ENCODE assay signal across 8 cellular contexts in genomic region chr15:50908209-50909043, GRCh38. TPM values are rescaled to one million over a fixed set of nuclear protein-coding genes. Genes with fewer than 3 reads are reported as not detected.
DNase-seq lines count a peak whose midpoint lies in the region; ATAC-seq and TF ChIP-seq lines count a peak whose summit lies in the region.

TSS of gene AP4E1 (plus strand) at chr15:50908683. CDS start at chr15:50908779, 96 bp downstream.

- no peaks in the 10 kb centered on the region for H3K9me3 Mint-ChIP-seq in CD8-positive, alpha-beta memory T cell

- CTCF ChIA-PET in CD8-positive, alpha-beta memory T cell (lab: Charles Lee): interaction anchor here (0.8 to 4.9 kb wide), 12 partner anchors 18 to 273 kb away, joined by 3 to 32 read pairs (median 4); no protein-coding TSS in a partner anchor

- intact Hi-C loops in right lobe of liver (cut with DNase I): no loop called here

- TF ChIP-seq POLR2A in right lobe of liver (IDR thresholded peaks at IDR 0.05): peak; percentile 70

- H3K27ac ChIP-seq in CD8-positive, alpha-beta memory T cell (ENCODE audit: low read depth, low read length): peak within 1 kb of the TSS; percentile 94
- peak within 1 kb of the TSS; percentile 85 to 93 (median 90) for H3K27ac ChIP-seq in right lobe of liver

- ATAC-seq in GM19452 (IDR thresholded peaks at IDR 0.05; ENCODE audit: unreplicated experiment) (peak; percentile 38), right lobe of liver (peak; percentile 81 to 88 (median 86))

- H3K36me3 Mint-ChIP-seq in CD8-positive, alpha-beta memory T cell: peaks cover 0 to 38% (median 9%) of the 10 kb centered on the region in 3 donors

- peaks cover 6% of the 10 kb centered on the region for H3K4me1 ChIP-seq in CD8-positive, alpha-beta memory T cell (ENCODE audit: insufficient read depth, low read length)
- H3K4me1 ChIP-seq in right lobe of liver: peaks cover 0 to 15% (median 2%) of the 10 kb centered on the region in 4 donors

- H3K4me3 Mint-ChIP-seq in CD8-positive, alpha-beta memory T cell: peak within 1 kb of the TSS; percentile 87 to 99 (median 97)

- peaks cover 3% of the 10 kb centered on the region for H3K36me3 ChIP-seq in CD8-positive, alpha-beta memory T cell (ENCODE audit: insufficient read depth, low read length)
- peaks cover 0 to 20% (median 5%) of the 10 kb centered on the region in 4 donors for H3K36me3 ChIP-seq in right lobe of liver

- no peaks in the 10 kb centered on the region for H3K27me3 ChIP-seq in CD8-positive, alpha-beta memory T cell (ENCODE audit: insufficient read depth, low read length, poor library complexity, severe bottlenecking)
- H3K27me3 ChIP-seq in right lobe of liver: no peaks in the 10 kb centered on the region

- H3K4me1 Mint-ChIP-seq in CD8-positive, alpha-beta memory T cell: peaks cover 21 to 34% (median 30%) of the 10 kb centered on the region in 3 donors

- no peaks in the 10 kb centered on the region for H3K9me3 ChIP-seq in CD8-positive, alpha-beta memory T cell (ENCODE audit: low read length)
- no peaks in the 10 kb centered on the region for H3K9me3 ChIP-seq in right lobe of liver

- H3K27ac Mint-ChIP-seq in CD8-positive, alpha-beta memory T cell: peak within 1 kb of the TSS; percentile 97 to 100 (median 99)

- DNase-seq in CD8-positive, alpha-beta memory T cell: peak; percentile 93 to 96 (median 94)
- DNase-seq in HK-2 (ENCODE audit: unreplicated experiment) (peak; percentile 87), NCI-H82 (lab: John Stamatoyannopoulos, UW) (peak; percentile 90), dermis microvascular lymphatic vessel endothelial cell (ENCODE audit: low read depth in 2 of 2) (peak; percentile 90 to 95), right lobe of liver (peak; percentile 91 to 93 (median 93))
- peak; percentile 94 to 95 for DNase-seq in activated CD4-positive, alpha-beta T cell treated with anti-CD3 and anti-CD28 coated beads, Interleukin-2, amount 50 U/mL, for 48 hours
- peak; percentile 93 for DNase-seq in stimulated activated CD4-positive, alpha-beta T cell treated with anti-CD3 and anti-CD28 coated beads, Interleukin-4, amount 100 ng/mL, for 24 hours

- WGBS in right lobe of liver (ENCODE audit: insufficient coverage, low coverage, low lambda C conversion rate, missing lambda C conversion rate): 0% methylated on average over 11 of the region's 102 CpGs

- peak; percentile 97 to 99 (median 98) for TF ChIP-seq CTCF in right lobe of liver (IDR thresholded peaks at IDR 0.05)

- H3K27me3 Mint-ChIP-seq in CD8-positive, alpha-beta memory T cell: no peaks in the 10 kb centered on the region

- POLR2A ChIA-PET in CD8-positive, alpha-beta memory T cell (lab: Charles Lee): interaction anchor here (0.6 to 1.2 kb wide), 7 partner anchors 28 to 555 kb away, joined by 3 to 7 read pairs (median 4); partner anchors contain the start of gene GABPB1

- peak within 1 kb of the TSS; percentile 87 for H3K4me3 ChIP-seq in CD8-positive, alpha-beta memory T cell (ENCODE audit: low read length)
- peak within 1 kb of the TSS; percentile 79 to 99 (median 84) for H3K4me3 ChIP-seq in right lobe of liver

RNA-seq across cellular contexts. Expression of gene AP4E1, which starts in this region (rescaled TPM):
- total RNA-seq in CD8-positive, alpha-beta memory T cell: 10 to 100 TPM; 16.5 to 18.8 TPM
- 5.8 TPM for polyA plus RNA-seq in CD8-positive, alpha-beta memory T cell
- total RNA-seq in dermis microvascular lymphatic vessel endothelial cell (7.0 and 10.5 TPM in 2 replicates), right lobe of liver (1 to 10 TPM; 4.2 to 5.4 (median 5.0) TPM)

Comparison
In these comparisons a context has a peak if more than half of its experiments do, and no peak if none do; other contexts are left out.
1. Peak in every context shown above with its lines: DNase-seq, ATAC-seq, H3K4me3 ChIP-seq and H3K27ac ChIP-seq.